21 cellular contexts compared by ENCODE assay signal in the genomic region with DNA sequence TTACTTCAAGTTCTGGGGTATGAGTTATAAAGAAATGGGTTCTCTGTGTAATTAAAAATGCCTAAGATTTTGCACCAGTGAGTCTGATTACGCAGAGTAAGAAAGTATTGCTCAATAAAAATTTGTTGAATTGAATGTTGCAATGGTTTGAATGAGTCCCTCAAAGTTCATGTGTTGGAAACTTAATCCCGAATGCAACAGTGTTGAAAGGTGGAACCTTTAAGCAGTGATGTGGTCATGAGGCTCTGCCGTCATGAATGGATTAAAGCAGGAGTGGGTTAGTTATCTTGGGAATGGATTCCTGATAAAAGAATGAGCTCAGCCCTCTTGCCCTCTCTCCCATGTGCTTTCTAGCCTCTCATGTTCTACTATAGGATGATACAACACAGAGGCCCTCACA. TPM values are rescaled to one million over a fixed set of nuclear protein-coding genes. Genes with fewer than 3 reads are reported as not detected.
DNase-seq lines count a peak whose midpoint lies in the region; ATAC-seq and TF ChIP-seq lines count a peak whose summit lies in the region.
"Had no signal": no experiment of that assay in that cellular context is flagged by ENCODE, and none has a peak within 500 bp of the region (broad histone marks: within the 10 kb centered on the region; RNA-seq: fewer than 3 reads in every experiment).

No MANE protein-coding gene starts in this region.

- TF ChIP-seq POLR2A in esophagus muscularis mucosa (IDR thresholded peaks at IDR 0.05; ENCODE audit: low read depth), result no peak

- no peak for TF ChIP-seq EP300 in esophagus muscularis mucosa (IDR thresholded peaks at IDR 0.05)

- no peak overlapping the region for H3K27ac ChIP-seq in left ventricle myocardium inferior (replicated peaks)
- no peak overlapping the region for H3K27ac ChIP-seq in esophagus muscularis mucosa (replicated peaks in 1 of 4)
- H3K27ac ChIP-seq: cardiac muscle cell, PC-9 had no signal

- H3K4me3 Mint-ChIP-seq in type B pancreatic cell, result peak overlapping the region; percentile 1
- no peak overlapping the region for H3K4me3 Mint-ChIP-seq in activated naive CD8-positive, alpha-beta T cell treated with anti-CD3 and anti-CD28 coated beads for 36 hours
- H3K4me3 Mint-ChIP-seq: activated naive CD4-positive, alpha-beta T cell treated with anti-CD3 and anti-CD28 coated beads, Interleukin-2, amount 10 ng/mL, durations not matched to agents 7 days and 5 days; CD8-positive, alpha-beta memory T cell; natural killer cell treated with Interleukin-12 subunit alpha and Interleukin-12 subunit beta and Interleukin-15 and Interleukin-18, amount 100 ng/mL, for 72 hours; stimulated activated naive CD8-positive, alpha-beta T cell treated with anti-CD3 and anti-CD28 coated beads, Interleukin-15, amount 100 ng/mL, for 72 hours had no signal

- H3K4me1 ChIP-seq in left ventricle myocardium inferior, result no peaks in the 10 kb centered on the region
- peaks cover 4 to 18% (median 11%) of the 10 kb centered on the region in 4 donors for H3K4me1 ChIP-seq in esophagus muscularis mucosa

- no peaks in the 10 kb centered on the region for H3K9me3 Mint-ChIP-seq in type B pancreatic cell
- no peaks in the 10 kb centered on the region for H3K9me3 Mint-ChIP-seq in activated naive CD8-positive, alpha-beta T cell treated with anti-CD3 and anti-CD28 coated beads for 36 hours
- H3K9me3 Mint-ChIP-seq: activated naive CD4-positive, alpha-beta T cell treated with anti-CD3 and anti-CD28 coated beads, Interleukin-2, amount 10 ng/mL, durations not matched to agents 7 days and 5 days; CD8-positive, alpha-beta memory T cell; natural killer cell treated with Interleukin-12 subunit alpha and Interleukin-12 subunit beta and Interleukin-15 and Interleukin-18, amount 100 ng/mL, for 72 hours; stimulated activated naive CD8-positive, alpha-beta T cell treated with anti-CD3 and anti-CD28 coated beads, Interleukin-15, amount 100 ng/mL, for 72 hours had no signal

- 79% methylated on average over 3 of the region's 3 CpGs for WGBS in esophagus muscularis mucosa

- DNase-seq in Right ventricle myocardium inferior (ENCODE audit: missing footprints), result no peak
- DNase-seq in left ventricle myocardium inferior, result no peak
- DNase-seq in cardiac fibroblast (ENCODE audit: low read depth in 2 of 2), result peak; percentile 26 to 87
- no peak for DNase-seq in left lobe of liver (ENCODE audit: low spot score)
- no peak for DNase-seq in type B pancreatic cell (ENCODE audit: extremely low spot score, unreplicated experiment)
- DNase-seq in esophagus muscularis mucosa (ENCODE audit: extremely low spot score), result no peak
- DNase-seq in activated naive CD8-positive, alpha-beta T cell treated with anti-CD3 and anti-CD28 coated beads for 36 hours, result no peak
- DNase-seq: activated CD4-positive, alpha-beta T cell treated with anti-CD3 and anti-CD28 coated beads, Interleukin-2, amount 50 U/mL, for 1 hour; activated naive CD4-positive, alpha-beta T cell treated with anti-CD3 and anti-CD28 coated beads, Interleukin-2, amount 10 ng/mL, durations not matched to agents 7 days and 5 days; activated T-cell treated with anti-CD3 and anti-CD28 coated beads for 4 hours; CD8-positive, alpha-beta memory T cell; effector CD4-positive, alpha-beta T cell; GOT3; Kasumi-1; NCI-H1694; NCI-H510A; PC-9; stimulated activated naive CD8-positive, alpha-beta T cell treated with anti-CD3 and anti-CD28 coated beads, Interleukin-15, amount 100 ng/mL, for 72 hours had no signal

- H3K27me3 Mint-ChIP-seq in type B pancreatic cell, result no peaks in the 10 kb centered on the region
- H3K27me3 Mint-ChIP-seq in activated naive CD8-positive, alpha-beta T cell treated with anti-CD3 and anti-CD28 coated beads for 36 hours, result no peaks in the 10 kb centered on the region
- H3K27me3 Mint-ChIP-seq: activated naive CD4-positive, alpha-beta T cell treated with anti-CD3 and anti-CD28 coated beads, Interleukin-2, amount 10 ng/mL, durations not matched to agents 7 days and 5 days had no signal

- peak overlapping the region; percentile 0 for H3K27ac Mint-ChIP-seq in type B pancreatic cell
- no peak overlapping the region for H3K27ac Mint-ChIP-seq in activated naive CD8-positive, alpha-beta T cell treated with anti-CD3 and anti-CD28 coated beads for 36 hours
- H3K27ac Mint-ChIP-seq: activated naive CD4-positive, alpha-beta T cell treated with anti-CD3 and anti-CD28 coated beads, Interleukin-2, amount 10 ng/mL, durations not matched to agents 7 days and 5 days; CD8-positive, alpha-beta memory T cell; natural killer cell treated with Interleukin-12 subunit alpha and Interleukin-12 subunit beta and Interleukin-15 and Interleukin-18, amount 100 ng/mL, for 72 hours had no signal

- no peaks in the 10 kb centered on the region for H3K9me3 ChIP-seq in left ventricle myocardium inferior (replicated peaks)
- H3K9me3 ChIP-seq in esophagus muscularis mucosa, result no peaks in the 10 kb centered on the region

- no peaks in the 10 kb centered on the region for H3K36me3 ChIP-seq in left ventricle myocardium inferior
- no peaks in the 10 kb centered on the region for H3K36me3 ChIP-seq in esophagus muscularis mucosa
- H3K36me3 ChIP-seq: cardiac muscle cell had no signal

- H3K4me1 Mint-ChIP-seq in type B pancreatic cell (ENCODE audit: unreplicated experiment), result peaks cover 27% of the 10 kb centered on the region
- H3K4me1 Mint-ChIP-seq in activated naive CD8-positive, alpha-beta T cell treated with anti-CD3 and anti-CD28 coated beads for 36 hours, result peaks cover 2% of the 10 kb centered on the region
- H3K4me1 Mint-ChIP-seq: activated naive CD4-positive, alpha-beta T cell treated with anti-CD3 and anti-CD28 coated beads, Interleukin-2, amount 10 ng/mL, durations not matched to agents 7 days and 5 days; CD8-positive, alpha-beta memory T cell had no signal

- TF ChIP-seq CTCF in left ventricle myocardium inferior (IDR thresholded peaks at IDR 0.05; ENCODE audit: borderline replicate concordance), result no peak
- TF ChIP-seq CTCF in cardiac fibroblast (IDR thresholded peaks at IDR 0.05; ENCODE audit: low read depth, low read length), result no peak
- TF ChIP-seq CTCF in type B pancreatic cell (conservative IDR thresholded peaks at IDR 0.05), result no peak
- TF ChIP-seq CTCF in esophagus muscularis mucosa (IDR thresholded peaks at IDR 0.05), result no peak

- H3K27me3 ChIP-seq in left ventricle myocardium inferior (ENCODE audit: low read depth), result no peaks in the 10 kb centered on the region
- H3K27me3 ChIP-seq in esophagus muscularis mucosa, result no peaks in the 10 kb centered on the region
- H3K27me3 ChIP-seq: cardiac muscle cell had no signal

- no peaks in the 10 kb centered on the region for H3K36me3 Mint-ChIP-seq in type B pancreatic cell
- H3K36me3 Mint-ChIP-seq in activated naive CD8-positive, alpha-beta T cell treated with anti-CD3 and anti-CD28 coated beads for 36 hours, result no peaks in the 10 kb centered on the region
- H3K36me3 Mint-ChIP-seq: activated naive CD4-positive, alpha-beta T cell treated with anti-CD3 and anti-CD28 coated beads, Interleukin-2, amount 10 ng/mL, durations not matched to agents 7 days and 5 days; natural killer cell treated with Interleukin-12 subunit alpha and Interleukin-12 subunit beta and Interleukin-15 and Interleukin-18, amount 100 ng/mL, for 72 hours had no signal

- no peak overlapping the region for H3K4me3 ChIP-seq in left ventricle myocardium inferior
- H3K4me3 ChIP-seq in cardiac fibroblast (replicated peaks in 1 of 2; ENCODE audit: low read depth in 2 of 2, low read length in 2 of 2), result no peak overlapping the region
- no peak overlapping the region for H3K4me3 ChIP-seq in esophagus muscularis mucosa
- H3K4me3 ChIP-seq: cardiac muscle cell, PC-9 had no signal

- ATAC-seq in Right ventricle myocardium inferior, result peak; percentile 16
- peak; percentile 36 for ATAC-seq in left lobe of liver
- no peak for ATAC-seq in GM18502 (IDR thresholded peaks at IDR 0.05; ENCODE audit: poor library complexity, unreplicated experiment)
- ATAC-seq: natural killer cell treated with Interleukin-12 subunit alpha and Interleukin-12 subunit beta and Interleukin-15 and Interleukin-18, amount 100 ng/mL, for 72 hours had no signal

- intact Hi-C loops in Right ventricle myocardium inferior (cut with DNase I) (no loop called here), left ventricle myocardium inferior (cut with micrococcal nuclease) (no loop called here), esophagus muscularis mucosa (cut with DNase I) (no loop called here)

RNA-seq across cellular contexts. Expression of a gene that starts 52.7 kb away (rescaled TPM):
- total RNA-seq in Right ventricle myocardium inferior (6.0 TPM), left ventricle myocardium inferior (8.1 TPM), left lobe of liver (7.0 TPM), type B pancreatic cell (ENCODE audit: low replicate concordance) (58.2 and 107 TPM in 2 replicates), esophagus muscularis mucosa (10 to 100 TPM; 18.1 to 22.7 (median 21.4) TPM)
- 10 to 100 TPM; 16.2 to 16.4 TPM for total RNA-seq in activated naive CD8-positive, alpha-beta T cell treated with anti-CD3 and anti-CD28 coated beads for 36 hours

Comparison
In these comparisons a context has a peak if more than half of its experiments do, and no peak if none do; other contexts are left out.
1. DNase-seq: peak in cardiac fibroblast (2 of 2); none in Right ventricle myocardium inferior (single experiment), left ventricle myocardium inferior (single experiment), left lobe of liver (single experiment), type B pancreatic cell (single experiment), esophagus muscularis mucosa (single experiment) and activated naive CD8-positive, alpha-beta T cell treated with anti-CD3 and anti-CD28 coated beads for 36 hours (single experiment).